17 cellular contexts compared by ENCODE assay signal in genomic region chr10:86294346-86295265, GRCh38.
"Had no signal": no experiment of that assay in that cellular context is flagged by ENCODE, and none has a peak within 500 bp of the region (broad histone marks: within the 10 kb centered on the region; RNA-seq: fewer than 3 reads in every experiment).

No MANE protein-coding gene starts in this region.

- H3K36me3 ChIP-seq: gastroesophageal sphincter, left lung, upper lobe of right lung had no signal

- H3K27ac ChIP-seq: gastroesophageal sphincter, left lung, skin epidermis, upper lobe of right lung had no signal

- H3K9me3 Mint-ChIP-seq: activated B cell treated with CpG ODN at 0.5 μM for 24 hours; activated T-helper 1 cell treated with anti-CD3 and anti-CD28 coated beads, Interleukin-12 subunit alpha, Interleukin-12 subunit beta, Interleukin-2, Interleukin-4 antibody, amounts not matched to agents 30 ng/mL and 10 ng/mL and 1 ng/mL, durations not matched to agents 14 hours and 24 hours and 36 hours; naive thymus-derived CD4-positive, alpha-beta T cell had no signal

- H3K4me1 ChIP-seq: gastroesophageal sphincter, left lung, upper lobe of right lung had no signal

- H3K4me3 ChIP-seq: gastroesophageal sphincter, left lung, mucosa of descending colon, skin epidermis, upper lobe of right lung had no signal

- H3K4me1 Mint-ChIP-seq: activated B cell treated with CpG ODN at 0.5 μM for 24 hours had no signal

- DNase-seq: activated B cell treated with CpG ODN at 0.5 μM for 24 hours; activated naive CD4-positive, alpha-beta T cell treated with Interleukin-2 at 50 U/mL for 16 hours; anterior cingulate cortex; cerebellar nuclear complex; erythroblast; left lung; mucosa of descending colon; naive thymus-derived CD4-positive, alpha-beta T cell; retina; SIG-M5; stimulated activated CD4-positive, alpha-beta T cell treated with anti-CD3 and anti-CD28 coated beads, Interleukin-4, amount 100 ng/mL, for 24 hours; stimulated activated naive CD4-positive, alpha-beta T cell treated with Interleukin-2 at 50 U/mL for 16 hours; T-helper 2 cell; upper lobe of right lung had no signal

- H3K4me3 Mint-ChIP-seq: activated B cell treated with CpG ODN at 0.5 μM for 24 hours; activated T-helper 1 cell treated with anti-CD3 and anti-CD28 coated beads, Interleukin-12 subunit alpha, Interleukin-12 subunit beta, Interleukin-2, Interleukin-4 antibody, amounts not matched to agents 30 ng/mL and 10 ng/mL and 1 ng/mL, durations not matched to agents 14 hours and 24 hours and 36 hours; naive thymus-derived CD4-positive, alpha-beta T cell had no signal

- H3K27me3 ChIP-seq: left lung, upper lobe of right lung had no signal

- H3K9me3 ChIP-seq: gastroesophageal sphincter, left lung, mucosa of descending colon, upper lobe of right lung had no signal

- H3K36me3 Mint-ChIP-seq: naive thymus-derived CD4-positive, alpha-beta T cell had no signal

- ATAC-seq: gastroesophageal sphincter; left lung; mucosa of descending colon; naive thymus-derived CD4-positive, alpha-beta T cell; upper lobe of right lung had no signal

- H3K27ac Mint-ChIP-seq: activated B cell treated with CpG ODN at 0.5 μM for 24 hours; activated T-helper 1 cell treated with anti-CD3 and anti-CD28 coated beads, Interleukin-12 subunit alpha, Interleukin-12 subunit beta, Interleukin-2, Interleukin-4 antibody, amounts not matched to agents 30 ng/mL and 10 ng/mL and 1 ng/mL, durations not matched to agents 14 hours and 24 hours and 36 hours; naive thymus-derived CD4-positive, alpha-beta T cell had no signal
